ENCODE assay signal across 9 cellular contexts in genomic region chr13:99614465-99614885, GRCh38. TPM values are rescaled to one million over a fixed set of nuclear protein-coding genes. Genes with fewer than 3 reads are reported as not detected.
DNase-seq lines count a peak whose midpoint lies in the region; ATAC-seq, FAIRE-seq and TF ChIP-seq lines count a peak whose summit lies in the region.
"Had no signal": no experiment of that assay in that cellular context is flagged by ENCODE, and none has a peak within 500 bp of the region (broad histone marks: within the 10 kb centered on the region; RNA-seq: fewer than 3 reads in every experiment).

No MANE protein-coding gene starts in this region.

- no peaks in the 10 kb centered on the region for H3K36me3 Mint-ChIP-seq in activated T-cell treated with anti-CD3 and anti-CD28 coated beads, Interleukin-2, amount 50 U/mL, for 72 hours (ENCODE audit: insufficient read depth in 2 of 2)
- no peaks in the 10 kb centered on the region for H3K36me3 Mint-ChIP-seq in MCF 10A (ENCODE audit: insufficient read depth, unreplicated experiment)

- no peak for DNase-seq in activated T-cell treated with anti-CD3 and anti-CD28 coated beads, Interleukin-2, amount 50 U/mL, for 72 hours
- no peak for DNase-seq in activated T-cell treated with anti-CD3 and anti-CD28 coated beads for 4 hours
- peak; percentile 38 for DNase-seq in HCEC 1CT
- peak; percentile 18 for DNase-seq in NCI-H526 treated with DMSO at 0.1 percent for 48 hours (lab: John Stamatoyannopoulos, UW)
- DNase-seq in MCF 10A (ENCODE audit: unreplicated experiment), result peak; percentile 85
- peak; percentile 47 to 79 (median 61) for DNase-seq in pancreas
- no peak for DNase-seq in activated effector memory CD4-positive, alpha-beta T cell treated with anti-CD3 and anti-CD28 coated beads, Interleukin-2, amount 50 U/mL, for 16 hours

- FAIRE-seq in pancreas (lab: Jason Lieb, UNC), result no peak

- no peak overlapping the region for H3K4me3 Mint-ChIP-seq in activated T-cell treated with anti-CD3 and anti-CD28 coated beads, Interleukin-2, amount 50 U/mL, for 72 hours
- H3K4me3 Mint-ChIP-seq in MCF 10A (ENCODE audit: unreplicated experiment), result no peak overlapping the region
- H3K4me3 Mint-ChIP-seq: nephron had no signal

- intact Hi-C loops in MCF 10A (cut with micrococcal nuclease) (loop anchor here (1.0 kb wide), 1 partner anchor 172 kb away; no protein-coding TSS in a partner anchor), pancreas (cut with DNase I) (no loop called here)

- 16 to 19% methylated on average over 9 of the region's 9 CpGs for WGBS in pancreas, 2 donors

- H3K4me1 ChIP-seq in pancreas, result no peaks in the 10 kb centered on the region

- H3K27ac Mint-ChIP-seq in activated T-cell treated with anti-CD3 and anti-CD28 coated beads, Interleukin-2, amount 50 U/mL, for 72 hours, result no peak overlapping the region
- peak overlapping the region; percentile 33 for H3K27ac Mint-ChIP-seq in MCF 10A (ENCODE audit: low read depth, unreplicated experiment)
- H3K27ac Mint-ChIP-seq: nephron had no signal

- no peak for TF ChIP-seq CTCF in MCF 10A (IDR thresholded peaks at IDR 0.05; ENCODE audit: unreplicated experiment)
- no peak for TF ChIP-seq CTCF in pancreas (IDR thresholded peaks at IDR 0.05)

- CTCF ChIA-PET in MCF 10A (lab: Yijun Ruan, JAX), result interaction anchor here (0.6 to 2.4 kb wide), 12 partner anchors 8 to 178 kb away, joined by 3 to 16 read pairs (median 4); partner anchors contain the start of gene CLYBL

- peak; percentile 68 to 80 for ATAC-seq in activated T-cell treated with anti-CD3 and anti-CD28 coated beads, Interleukin-2, amount 50 U/mL, for 72 hours (replicated peaks in 1 of 2)
- ATAC-seq in pancreas (peak; percentile 81 to 93 (median 90)), GM18517 (IDR thresholded peaks at IDR 0.05; ENCODE audit: unreplicated experiment) (no peak)

- POLR2A ChIA-PET in MCF 10A (lab: Yijun Ruan, JAX), result interaction anchor here (0.9 to 1.5 kb wide), 3 partner anchors 8 to 86 kb away, joined by 3 to 8 read pairs (median 4); partner anchors contain the start of gene CLYBL

- H3K27me3 ChIP-seq in pancreas, result no peaks in the 10 kb centered on the region

- no TSS peak for BruUV-seq in MCF 10A (replicated peaks; lab: Mats Ljungman, UMichigan)

- no peaks in the 10 kb centered on the region for H3K9me3 Mint-ChIP-seq in activated T-cell treated with anti-CD3 and anti-CD28 coated beads, Interleukin-2, amount 50 U/mL, for 72 hours
- H3K9me3 Mint-ChIP-seq in MCF 10A (ENCODE audit: unreplicated experiment), result no peaks in the 10 kb centered on the region
- H3K9me3 Mint-ChIP-seq: nephron had no signal

- no peaks in the 10 kb centered on the region for H3K27me3 Mint-ChIP-seq in activated T-cell treated with anti-CD3 and anti-CD28 coated beads, Interleukin-2, amount 50 U/mL, for 72 hours (ENCODE audit: low read depth)
- H3K27me3 Mint-ChIP-seq in MCF 10A (ENCODE audit: insufficient read depth, unreplicated experiment), result no peaks in the 10 kb centered on the region

- no peak overlapping the region for H3K4me3 ChIP-seq in pancreas

- H3K4me1 Mint-ChIP-seq in activated T-cell treated with anti-CD3 and anti-CD28 coated beads, Interleukin-2, amount 50 U/mL, for 72 hours (ENCODE audit: low read depth), result peaks cover 39% of the 10 kb centered on the region
- H3K4me1 Mint-ChIP-seq in MCF 10A (ENCODE audit: insufficient read depth, unreplicated experiment), result peaks cover 9% of the 10 kb centered on the region

- no peaks in the 10 kb centered on the region for H3K9me3 ChIP-seq in pancreas

- no peaks in the 10 kb centered on the region for H3K36me3 ChIP-seq in pancreas

- no peak overlapping the region for H3K27ac ChIP-seq in pancreas

RNA-seq across cellular contexts. Expression of gene CLYBL, which starts 8.0 kb away (rescaled TPM):
- 10 to 100 TPM; 12.7 to 16.6 TPM for total RNA-seq in activated T-cell treated with anti-CD3 and anti-CD28 coated beads, Interleukin-2, amount 50 U/mL, for 72 hours
- total RNA-seq in MCF 10A (2022), result 10.0 and 12.7 TPM in 2 replicates
- 1 to 10 TPM; 3.9 to 5.9 (median 5.4) TPM for total RNA-seq in pancreas
- 1 to 10 TPM; 4.3 to 6.8 TPM for polyA plus RNA-seq in pancreas

Comparison
In these comparisons a context has a peak if more than half of its experiments do, and no peak if none do; other contexts are left out.
1. DNase-seq: peak in HCEC 1CT (single experiment), NCI-H526 treated with DMSO at 0.1 percent for 48 hours (single experiment), MCF 10A (single experiment) and pancreas (6 of 6); none in activated T-cell treated with anti-CD3 and anti-CD28 coated beads, Interleukin-2, amount 50 U/mL, for 72 hours (0 of 2), activated T-cell treated with anti-CD3 and anti-CD28 coated beads for 4 hours (single experiment) and activated effector memory CD4-positive, alpha-beta T cell treated with anti-CD3 and anti-CD28 coated beads, Interleukin-2, amount 50 U/mL, for 16 hours (single experiment).